8 cellular contexts compared by ENCODE assay signal in genomic region chr14:21524575-21525518, GRCh38.
DNase-seq lines count a peak whose midpoint lies in the region; ATAC-seq and TF ChIP-seq lines count a peak whose summit lies in the region.

No MANE protein-coding gene starts in this region.

- peak overlapping the region; percentile 83 for H3K4me3 Mint-ChIP-seq in activated naive CD4-positive, alpha-beta T cell treated with anti-CD3 and anti-CD28 coated beads, Interleukin-2, amount 50 U/mL, for 24 hours
- H3K4me3 Mint-ChIP-seq in memory B cell, result peak overlapping the region; percentile 84

- H3K27me3 Mint-ChIP-seq in activated naive CD4-positive, alpha-beta T cell treated with anti-CD3 and anti-CD28 coated beads, Interleukin-2, amount 50 U/mL, for 24 hours, result no peaks in the 10 kb centered on the region
- peaks cover 11% of the 10 kb centered on the region for H3K27me3 Mint-ChIP-seq in memory B cell

- intact Hi-C loops in tibial artery (cut with DNase I; ENCODE audit: low total_unique reads), result no loop called here

- H3K36me3 Mint-ChIP-seq in activated naive CD4-positive, alpha-beta T cell treated with anti-CD3 and anti-CD28 coated beads, Interleukin-2, amount 50 U/mL, for 24 hours, result no peaks in the 10 kb centered on the region
- no peaks in the 10 kb centered on the region for H3K36me3 Mint-ChIP-seq in memory B cell

- in situ Hi-C loops in astrocyte of the cerebellum (cut with HindIII; ENCODE audit: low sequenced_read_pairs), result no loop called here

- no peaks in the 10 kb centered on the region for H3K27me3 ChIP-seq in tibial artery

- peaks cover 0 to 23% (median 0%) of the 10 kb centered on the region in 3 donors for H3K36me3 ChIP-seq in tibial artery

- H3K4me3 ChIP-seq in astrocyte of the cerebellum (ENCODE audit: low read depth, low read length) (peak overlapping the region; percentile 73), tibial artery (peak overlapping the region; percentile 69 to 96)

- no peaks in the 10 kb centered on the region for H3K9me3 ChIP-seq in tibial artery

- H3K27ac ChIP-seq in tibial artery, result peak overlapping the region; percentile 77 to 79

- H3K9me3 Mint-ChIP-seq in activated naive CD4-positive, alpha-beta T cell treated with anti-CD3 and anti-CD28 coated beads, Interleukin-2, amount 50 U/mL, for 24 hours, result no peaks in the 10 kb centered on the region
- no peaks in the 10 kb centered on the region for H3K9me3 Mint-ChIP-seq in memory B cell

- H3K4me1 Mint-ChIP-seq in activated naive CD4-positive, alpha-beta T cell treated with anti-CD3 and anti-CD28 coated beads, Interleukin-2, amount 50 U/mL, for 24 hours, result peaks cover 22% of the 10 kb centered on the region
- H3K4me1 Mint-ChIP-seq in memory B cell, result peaks cover 8% of the 10 kb centered on the region

- H3K4me1 ChIP-seq in tibial artery, result peaks cover 0 to 18% (median 9%) of the 10 kb centered on the region in 4 donors

- no peak overlapping the region for H3K27ac Mint-ChIP-seq in activated naive CD4-positive, alpha-beta T cell treated with anti-CD3 and anti-CD28 coated beads, Interleukin-2, amount 50 U/mL, for 24 hours
- no peak overlapping the region for H3K27ac Mint-ChIP-seq in memory B cell

- no peak for TF ChIP-seq CTCF in astrocyte of the cerebellum (IDR thresholded peaks at IDR 0.05; ENCODE audit: low read depth, low read length, missing control alignments)
- no peak for TF ChIP-seq CTCF in tibial artery (IDR thresholded peaks at IDR 0.05)

- no peak for ATAC-seq in memory B cell (ENCODE audit: low read depth)
- ATAC-seq in GM21367 (IDR thresholded peaks at IDR 0.05; ENCODE audit: unreplicated experiment), result no peak

- no peak for DNase-seq in activated naive CD4-positive, alpha-beta T cell treated with Interleukin-2 at 50 U/mL for 16 hours
- DNase-seq in astrocyte of the cerebellum (ENCODE audit: low read depth), result no peak
- DNase-seq in memory B cell (ENCODE audit: low spot score in 2 of 2), result no peak
- DNase-seq in tibial artery, result no peak
- no peak for DNase-seq in D341Med (ENCODE audit: low spot score)
- DNase-seq in stimulated activated CD8-positive, alpha-beta memory T cell treated with anti-CD3 and anti-CD28 coated beads, Interleukin-4, amount 100 ng/mL, for 48 hours, result no peak
